In the genomic region with DNA sequence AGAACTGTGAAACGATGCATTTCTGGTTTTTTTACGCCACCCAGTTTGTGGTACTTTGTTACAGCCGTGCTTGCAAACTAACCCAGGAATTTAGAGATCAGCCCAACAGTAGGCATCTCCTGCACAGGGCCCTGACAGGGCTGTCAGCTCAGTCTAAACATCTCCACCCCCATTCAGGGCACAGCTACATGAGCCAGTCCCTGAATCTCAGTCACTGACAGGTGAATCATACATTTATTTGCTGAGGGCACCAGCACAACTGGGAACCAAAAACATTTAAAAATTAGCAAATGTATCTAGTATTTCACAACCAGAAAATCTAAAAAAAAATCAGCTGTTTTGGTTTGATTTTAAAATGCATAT, we compare ENCODE assay signal across 15 cellular contexts. TPM values are rescaled to one million over a fixed set of nuclear protein-coding genes. Genes with fewer than 3 reads are reported as not detected.
DNase-seq lines count a peak whose midpoint lies in the region; ATAC-seq, FAIRE-seq and TF ChIP-seq lines count a peak whose summit lies in the region.
"Had no signal": no experiment of that assay in that cellular context is flagged by ENCODE, and none has a peak within 500 bp of the region (broad histone marks: within the 10 kb centered on the region; RNA-seq: fewer than 3 reads in every experiment).

No MANE protein-coding gene starts in this region.

- H3K4me3 Mint-ChIP-seq in naive thymus-derived CD4-positive, alpha-beta T cell, result no peak overlapping the region
- H3K4me3 Mint-ChIP-seq: activated T-helper 1 cell treated with anti-CD3 and anti-CD28 coated beads, Interleukin-12 subunit alpha, Interleukin-12 subunit beta, Interleukin-2, Interleukin-4 antibody, amounts not matched to agents 30 ng/mL and 10 ng/mL and 1 ng/mL, durations not matched to agents 14 hours and 24 hours and 36 hours; naive thymus-derived CD8-positive, alpha-beta T cell had no signal

- intact Hi-C loops in kidney (cut with DNase I), result no loop called here
- intact Hi-C loops in sigmoid colon (cut with DNase I), result no loop called here
- intact Hi-C loops in naive thymus-derived CD4-positive, alpha-beta T cell (cut with micrococcal nuclease), result no loop called here

- H3K36me3 ChIP-seq in HEK293 (ENCODE audit: control insufficient read depth in 2 of 2, insufficient read depth in 1 of 2, low read length in 2 of 2), result no peaks in the 10 kb centered on the region
- no peaks in the 10 kb centered on the region for H3K36me3 ChIP-seq in kidney (ENCODE audit: control insufficient read depth in 1 of 2, insufficient read depth in 2 of 2, low read length in 2 of 2)
- no peaks in the 10 kb centered on the region for H3K36me3 ChIP-seq in sigmoid colon
- H3K36me3 ChIP-seq in naive thymus-derived CD4-positive, alpha-beta T cell (ENCODE audit: control insufficient read depth in 2 of 3, insufficient read depth in 3 of 3, low read length in 3 of 3), result no peaks in the 10 kb centered on the region
- H3K36me3 ChIP-seq: BLaER1 treated with 17β-estradiol and CSF1 and Interleukin-3, amounts not matched to agents 10 nM and 100 nM had no signal

- DNase-seq in kidney, result no peak
- DNase-seq in sigmoid colon, result no peak
- no peak for DNase-seq in RKO (ENCODE audit: low spot score)
- DNase-seq in naive thymus-derived CD4-positive, alpha-beta T cell, result no peak
- DNase-seq: activated CD4-positive, alpha-beta T cell treated with anti-CD3 and anti-CD28 coated beads for 4 hours; naive thymus-derived CD8-positive, alpha-beta T cell; NCI-H146; NCI-H774; stimulated activated CD4-positive, alpha-beta T cell treated with anti-CD3 and anti-CD28 coated beads, Interleukin-12 subunit alpha, Interleukin-12 subunit beta, amount 100 ng/mL, for 4 hours had no signal

- FAIRE-seq in kidney (lab: Jason Lieb, UNC), result no peak

- H3K9me3 ChIP-seq in HEK293 (ENCODE audit: control insufficient read depth, insufficient read depth, low read depth, low read length) (no peaks in the 10 kb centered on the region), kidney (ENCODE audit: control insufficient read depth in 1 of 2, low read length in 2 of 2) (no peaks in the 10 kb centered on the region), sigmoid colon (no peaks in the 10 kb centered on the region)
- H3K9me3 ChIP-seq in naive thymus-derived CD4-positive, alpha-beta T cell (ENCODE audit: control insufficient read depth in 2 of 3, low read length in 3 of 3), result no peaks in the 10 kb centered on the region
- H3K9me3 ChIP-seq: BLaER1 treated with 17β-estradiol and CSF1 and Interleukin-3, amounts not matched to agents 10 nM and 100 nM had no signal

- peaks cover 0 to 3% (median 0%) of the 10 kb centered on the region in 11 donors for H3K9me3 Mint-ChIP-seq in naive thymus-derived CD4-positive, alpha-beta T cell
- H3K9me3 Mint-ChIP-seq: activated T-helper 1 cell treated with anti-CD3 and anti-CD28 coated beads, Interleukin-12 subunit alpha, Interleukin-12 subunit beta, Interleukin-2, Interleukin-4 antibody, amounts not matched to agents 30 ng/mL and 10 ng/mL and 1 ng/mL, durations not matched to agents 14 hours and 24 hours and 36 hours; naive thymus-derived CD8-positive, alpha-beta T cell had no signal

- H3K27ac ChIP-seq in HEK293 (ENCODE audit: extremely low read depth, low read depth, low read length) (peak overlapping the region; percentile 69), VCaP (peak overlapping the region; percentile 52), kidney (ENCODE audit: low read depth in 2 of 2, low read length in 2 of 2) (peak overlapping the region; percentile 73 to 79), sigmoid colon (peak overlapping the region; percentile 63 to 74 (median 64))
- H3K27ac ChIP-seq in naive thymus-derived CD4-positive, alpha-beta T cell (ENCODE audit: low read depth, low read length), result no peak overlapping the region
- H3K27ac ChIP-seq: BLaER1 treated with 17β-estradiol and CSF1 and Interleukin-3, amounts not matched to agents 10 nM and 100 nM had no signal

- peaks cover 0 to 3% (median 0%) of the 10 kb centered on the region in 7 donors for H3K4me1 Mint-ChIP-seq in naive thymus-derived CD4-positive, alpha-beta T cell

- ATAC-seq in HG03159 (IDR thresholded peaks at IDR 0.05; ENCODE audit: unreplicated experiment) (no peak), GM21528 (IDR thresholded peaks at IDR 0.05; ENCODE audit: low FRiP score, unreplicated experiment) (no peak)
- no peak for ATAC-seq in naive thymus-derived CD4-positive, alpha-beta T cell
- ATAC-seq: naive thymus-derived CD8-positive, alpha-beta T cell had no signal

- CTCF ChIA-PET in HEK293 (lab: Yijun Ruan, JAX), result interaction anchor here (0.9 to 2.1 kb wide), 2 partner anchors 30 to 77 kb away, joined by 7 to 9 read pairs; no protein-coding TSS in a partner anchor
- CTCF ChIA-PET in naive thymus-derived CD4-positive, alpha-beta T cell (lab: Charles Lee), result no interaction called here

- peaks cover 0 to 8% (median 0%) of the 10 kb centered on the region in 5 donors for H3K27me3 Mint-ChIP-seq in naive thymus-derived CD4-positive, alpha-beta T cell

- no peak overlapping the region for H3K4me3 ChIP-seq in HEK293 (ENCODE audit: low read depth, low read length)
- no peak overlapping the region for H3K4me3 ChIP-seq in kidney (ENCODE audit: low read length in 2 of 2)
- no peak overlapping the region for H3K4me3 ChIP-seq in sigmoid colon
- H3K4me3 ChIP-seq in naive thymus-derived CD4-positive, alpha-beta T cell (ENCODE audit: low read length), result no peak overlapping the region
- H3K4me3 ChIP-seq: BLaER1 treated with 17β-estradiol and CSF1 and Interleukin-3, amounts not matched to agents 10 nM and 100 nM had no signal

- TF ChIP-seq EP300 in sigmoid colon (IDR thresholded peaks at IDR 0.05), result no peak

- TF ChIP-seq CTCF in HEK293 (tag by site-specific recombination; IDR thresholded peaks at IDR 0.05) (no peak), VCaP (conservative IDR thresholded peaks at IDR 0.05) (no peak), kidney (IDR thresholded peaks at IDR 0.05; ENCODE audit: borderline replicate concordance, extremely low read depth, insufficient read depth) (no peak), sigmoid colon (IDR thresholded peaks at IDR 0.05) (no peak)

- POLR2A ChIA-PET in HEK293 (lab: Yijun Ruan, JAX), result interaction anchor here (1.0 to 2.9 kb wide), 2 partner anchors 30 to 360 kb away, joined by 3 to 24 read pairs; partner anchors contain the start of genes GAS5, PRDX6 and ZBTB37
- POLR2A ChIA-PET in naive thymus-derived CD4-positive, alpha-beta T cell (lab: Charles Lee), result no interaction called here

- H3K36me3 Mint-ChIP-seq in naive thymus-derived CD4-positive, alpha-beta T cell, result no peaks in the 10 kb centered on the region
- H3K36me3 Mint-ChIP-seq: naive thymus-derived CD8-positive, alpha-beta T cell had no signal

- no peak overlapping the region for H3K27ac Mint-ChIP-seq in naive thymus-derived CD4-positive, alpha-beta T cell
- H3K27ac Mint-ChIP-seq: activated T-helper 1 cell treated with anti-CD3 and anti-CD28 coated beads, Interleukin-12 subunit alpha, Interleukin-12 subunit beta, Interleukin-2, Interleukin-4 antibody, amounts not matched to agents 30 ng/mL and 10 ng/mL and 1 ng/mL, durations not matched to agents 14 hours and 24 hours and 36 hours had no signal

- H3K4me1 ChIP-seq in HEK293 (ENCODE audit: control insufficient read depth, insufficient read depth, low read length) (peaks cover 8% of the 10 kb centered on the region), kidney (ENCODE audit: control insufficient read depth in 1 of 2, insufficient read depth in 1 of 2, low read depth in 1 of 2, low read length in 2 of 2) (peaks cover 14 to 17% of the 10 kb centered on the region in 2 donors), sigmoid colon (peaks cover 0 to 33% (median 9%) of the 10 kb centered on the region in 4 donors)
- H3K4me1 ChIP-seq in naive thymus-derived CD4-positive, alpha-beta T cell (ENCODE audit: control insufficient read depth in 2 of 2, insufficient read depth in 2 of 2, low read length in 2 of 2), result no peaks in the 10 kb centered on the region
- H3K4me1 ChIP-seq: BLaER1 treated with 17β-estradiol and CSF1 and Interleukin-3, amounts not matched to agents 10 nM and 100 nM had no signal

- H3K27me3 ChIP-seq in sigmoid colon, result no peaks in the 10 kb centered on the region
- H3K27me3 ChIP-seq in naive thymus-derived CD4-positive, alpha-beta T cell (ENCODE audit: control insufficient read depth in 2 of 2, insufficient read depth in 2 of 2, low read length in 2 of 2), result no peaks in the 10 kb centered on the region
- H3K27me3 ChIP-seq: BLaER1 treated with 17β-estradiol and CSF1 and Interleukin-3, amounts not matched to agents 10 nM and 100 nM had no signal

- 87 to 91% methylated on average over 3 of the region's 3 CpGs for WGBS in sigmoid colon, 2 donors

- no peak for TF ChIP-seq POLR2A in sigmoid colon (IDR thresholded peaks at IDR 0.05)

- H3K9ac ChIP-seq in kidney (ENCODE audit: low read length in 2 of 2), result no peak overlapping the region
- H3K9ac ChIP-seq: BLaER1 treated with 17β-estradiol and CSF1 and Interleukin-3, amounts not matched to agents 10 nM and 100 nM had no signal

TF ChIP-seq in HEK293, 187 proteins besides CTCF, POLR2A, EP300 and RAD21:
- TF ChIP-seq ZNF335 (tag by site-specific recombination; conservative IDR thresholded peaks at IDR 0.05), result 0 out of 2 replicates have a peak, but pooled peaks have one; percentile 7
- peak; percentile 14; the same call in 1 of the 2 replicates for TF ChIP-seq ZBTB48 (tag by site-specific recombination; IDR thresholded peaks at IDR 0.05)
- peak; percentile 85 for TF ChIP-seq ZNF449 (tag by site-specific recombination; IDR thresholded peaks at IDR 0.05)
- no peak for TF ChIP-seq ZNF514 (tag by site-specific recombination; IDR thresholded peaks at IDR 0.05)
- TF ChIP-seq ZNF747 (tag by site-specific recombination; IDR thresholded peaks at IDR 0.05), result no peak
TF ChIP-seq in HEK293: peak in this region for 3.

RNA-seq across cellular contexts. Expression of gene PRDX6, which starts 30.7 kb away (rescaled TPM):
- 280 TPM for total RNA-seq in kidney
- polyA plus RNA-seq in kidney (ENCODE audit: insufficient read depth, low read depth, low replicate concordance), result 563 TPM
- total RNA-seq in sigmoid colon, result 100 to 1,000 TPM; 128 to 205 (median 183) TPM
- 100 to 1,000 TPM; 292 to 804 (median 561) TPM for polyA plus RNA-seq in sigmoid colon
- total RNA-seq in naive thymus-derived CD4-positive, alpha-beta T cell, result 100 to 1,000 TPM in 2 of 5 experiments, 10 to 100 TPM in 3; 84.8 to 117 (median 95.0) TPM
- 100 to 1,000 TPM; 148 to 150 TPM for polyA plus RNA-seq in naive thymus-derived CD4-positive, alpha-beta T cell
